Comparison of ENCODE assay signal across 30 cellular contexts in the genomic region with DNA sequence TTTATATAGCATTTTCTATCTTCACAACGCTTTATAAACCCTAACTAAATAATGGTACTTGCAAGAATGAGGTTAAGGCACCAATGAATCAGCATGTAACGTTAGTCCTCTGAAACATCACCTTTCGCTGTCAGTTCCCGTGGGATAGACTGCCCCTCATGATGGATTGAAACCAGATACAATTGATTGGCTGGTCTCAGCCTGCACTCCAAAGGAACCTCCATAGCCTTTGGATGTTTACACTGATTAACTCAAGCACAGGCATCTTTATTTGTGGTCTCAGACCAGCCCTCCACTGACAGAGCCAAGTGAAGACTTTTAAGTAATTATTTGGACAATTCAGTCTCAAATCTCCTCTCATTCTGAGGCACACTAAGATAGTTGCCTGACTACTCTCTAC. TPM values are rescaled to one million over a fixed set of nuclear protein-coding genes. Genes with fewer than 3 reads are reported as not detected.
"Had no signal": no experiment of that assay in that cellular context is flagged by ENCODE, and none has a peak within 500 bp of the region (broad histone marks: within the 10 kb centered on the region; RNA-seq: fewer than 3 reads in every experiment).

No MANE protein-coding gene starts in this region.

- H3K79me2 ChIP-seq: parathyroid adenoma had no signal

- H3K4me3 Mint-ChIP-seq: naive B cell; naive thymus-derived CD8-positive, alpha-beta T cell; natural killer cell treated with Interleukin-12 subunit alpha and Interleukin-12 subunit beta and Interleukin-15 and Interleukin-18, amount 100 ng/mL, for 72 hours; stimulated activated memory B cell treated with anti-CD40 and anti-IgM and Interleukin-4, amounts not matched to agents 10 μg/mL and 1 μg/mL and 100 μg/mL, for 72 hours; stimulated activated naive CD8-positive, alpha-beta T cell treated with anti-CD3 and anti-CD28 coated beads, Interleukin-15, amount 100 ng/mL, for 72 hours; type B pancreatic cell had no signal

- H3K27me3 ChIP-seq: neutrophil, ovary, right lobe of liver, sigmoid colon, suprapubic skin, testis, tibial artery, transverse colon, upper lobe of right lung, uterus had no signal

- H3K27ac ChIP-seq: neutrophil, ovary, parathyroid adenoma, psoas muscle, right lobe of liver, sigmoid colon, suprapubic skin, testis, tibial artery, transverse colon, upper lobe of right lung, uterus had no signal

- H3K36me3 ChIP-seq: neutrophil, ovary, right lobe of liver, sigmoid colon, suprapubic skin, tibial artery, transverse colon, upper lobe of right lung, uterus had no signal

- ATAC-seq: naive thymus-derived CD8-positive, alpha-beta T cell; natural killer cell treated with Interleukin-12 subunit alpha and Interleukin-12 subunit beta and Interleukin-15 and Interleukin-18, amount 100 ng/mL, for 72 hours; psoas muscle; right cardiac atrium; right lobe of liver; stimulated activated memory B cell treated with anti-CD40 and anti-IgM and Interleukin-4, amounts not matched to agents 10 μg/mL and 1 μg/mL and 100 μg/mL, for 72 hours; stimulated activated naive CD8-positive, alpha-beta T cell treated with anti-CD3 and anti-CD28 coated beads, Interleukin-15, amount 100 ng/mL, for 72 hours; stimulated activated naive CD8-positive, alpha-beta T cell treated with anti-CD3 and anti-CD28 coated beads, Interleukin-15, Interleukin-2, amounts not matched to agents 100 U/mL and 50 U/mL, for 24 hours; upper lobe of right lung had no signal

- H3K4me1 Mint-ChIP-seq: naive B cell; naive thymus-derived CD8-positive, alpha-beta T cell; stimulated activated memory B cell treated with anti-CD40 and anti-IgM and Interleukin-4, amounts not matched to agents 10 μg/mL and 1 μg/mL and 100 μg/mL, for 72 hours; stimulated activated naive CD8-positive, alpha-beta T cell treated with anti-CD3 and anti-CD28 coated beads, Interleukin-15, amount 100 ng/mL, for 72 hours had no signal

- DNase-seq: naive B cell; naive thymus-derived CD8-positive, alpha-beta T cell; nucleus accumbens; ovary; posterior cingulate gyrus; psoas muscle; right cardiac atrium; right lobe of liver; sigmoid colon; small intestine; stimulated activated CD4-positive, alpha-beta T cell treated with anti-CD3 and anti-CD28 coated beads, Interleukin-15, amount 100 ng/mL, for 24 hours; stimulated activated CD4-positive, alpha-beta T cell treated with anti-CD3 and anti-CD28 coated beads, Interleukin-4, amount 100 ng/mL, for 1 hour; stimulated activated CD4-positive, alpha-beta T cell treated with anti-CD3 and anti-CD28 coated beads, Interleukin-4, amount 100 ng/mL, for 4 hours; stimulated activated CD8-positive, alpha-beta memory T cell treated with anti-CD3 and anti-CD28 coated beads, Interleukin-4, amount 100 ng/mL, for 48 hours; stimulated activated naive CD4-positive, alpha-beta T cell; stimulated activated naive CD8-positive, alpha-beta T cell treated with anti-CD3 and anti-CD28 coated beads, Interleukin-15, amount 100 ng/mL, for 72 hours; stimulated activated naive CD8-positive, alpha-beta T cell treated with anti-CD3 and anti-CD28 coated beads, Interleukin-15, Interleukin-2, amounts not matched to agents 100 U/mL and 50 U/mL, for 24 hours; substantia nigra; testis; tibial artery; transverse colon; upper lobe of right lung; uterus had no signal

- H3K4me1 ChIP-seq: parathyroid adenoma, psoas muscle, right lobe of liver, suprapubic skin, testis, tibial artery, transverse colon, upper lobe of right lung, uterus had no signal

- H3K4me3 ChIP-seq: ovary, psoas muscle, right lobe of liver, sigmoid colon, suprapubic skin, testis, tibial artery, transverse colon, upper lobe of right lung, uterus had no signal

- H3K27me3 Mint-ChIP-seq: naive B cell; naive thymus-derived CD8-positive, alpha-beta T cell; natural killer cell treated with Interleukin-12 subunit alpha and Interleukin-12 subunit beta and Interleukin-15 and Interleukin-18, amount 100 ng/mL, for 72 hours; progenitor cell of endocrine pancreas; stimulated activated memory B cell treated with anti-CD40 and anti-IgM and Interleukin-4, amounts not matched to agents 10 μg/mL and 1 μg/mL and 100 μg/mL, for 72 hours; stimulated activated naive CD8-positive, alpha-beta T cell treated with anti-CD3 and anti-CD28 coated beads, Interleukin-15, amount 100 ng/mL, for 72 hours; type B pancreatic cell had no signal

- H2AFZ ChIP-seq: parathyroid adenoma had no signal

- H3K36me3 Mint-ChIP-seq: naive B cell; naive thymus-derived CD8-positive, alpha-beta T cell; natural killer cell treated with Interleukin-12 subunit alpha and Interleukin-12 subunit beta and Interleukin-15 and Interleukin-18, amount 100 ng/mL, for 72 hours; stimulated activated memory B cell treated with anti-CD40 and anti-IgM and Interleukin-4, amounts not matched to agents 10 μg/mL and 1 μg/mL and 100 μg/mL, for 72 hours; type B pancreatic cell had no signal

- H3K9me3 Mint-ChIP-seq: natural killer cell treated with Interleukin-12 subunit alpha and Interleukin-12 subunit beta and Interleukin-15 and Interleukin-18, amount 100 ng/mL, for 72 hours; type B pancreatic cell had no signal

- H3K27ac Mint-ChIP-seq: naive B cell; naive thymus-derived CD8-positive, alpha-beta T cell; natural killer cell treated with Interleukin-12 subunit alpha and Interleukin-12 subunit beta and Interleukin-15 and Interleukin-18, amount 100 ng/mL, for 72 hours; progenitor cell of endocrine pancreas; stimulated activated memory B cell treated with anti-CD40 and anti-IgM and Interleukin-4, amounts not matched to agents 10 μg/mL and 1 μg/mL and 100 μg/mL, for 72 hours; stimulated activated naive CD8-positive, alpha-beta T cell treated with anti-CD3 and anti-CD28 coated beads, Interleukin-15, amount 100 ng/mL, for 72 hours; type B pancreatic cell had no signal

RNA-seq across cellular contexts. Expression of gene TENM2, which starts 26.8 kb away (rescaled TPM):
- total RNA-seq: naive thymus-derived CD8-positive, alpha-beta T cell; natural killer cell treated with Interleukin-12 subunit alpha and Interleukin-12 subunit beta and Interleukin-15 and Interleukin-18, amount 100 ng/mL, for 72 hours had no signal
- polyA plus RNA-seq: naive thymus-derived CD8-positive, alpha-beta T cell had no signal
